ENCODE assay signal across 14 cellular contexts in the genomic region with DNA sequence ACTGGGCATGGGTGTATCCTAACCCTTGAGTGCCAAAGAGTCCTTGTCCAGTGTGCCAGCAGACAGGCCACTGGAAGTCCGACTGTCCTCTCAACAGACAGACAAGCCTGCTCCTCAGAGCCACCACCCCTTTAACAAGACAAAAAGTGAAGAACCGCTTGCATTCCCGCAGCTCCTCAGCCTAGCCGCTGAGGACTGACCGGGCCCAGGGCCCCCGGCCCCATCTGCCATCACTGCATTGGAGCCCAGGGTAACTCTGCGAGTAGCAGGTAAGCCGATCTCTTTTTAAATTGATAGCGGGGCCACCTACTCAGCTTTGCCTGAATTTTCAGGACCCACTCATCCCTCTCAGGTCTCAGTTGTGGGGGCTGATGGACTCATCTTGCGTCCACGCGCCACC.
"Had no signal": no experiment of that assay in that cellular context is flagged by ENCODE, and none has a peak within 500 bp of the region (broad histone marks: within the 10 kb centered on the region; RNA-seq: fewer than 3 reads in every experiment).

No MANE protein-coding gene starts in this region.

- H3K27me3 Mint-ChIP-seq: activated naive CD8-positive, alpha-beta T cell treated with anti-CD3 and anti-CD28 coated beads, Interleukin-2, amount 10 ng/mL, durations not matched to agents 7 days and 5 days; stimulated activated memory B cell treated with anti-CD40 and anti-IgM and Interleukin-4, amounts not matched to agents 10 μg/mL and 1 μg/mL and 100 μg/mL, for 72 hours had no signal

- H3K27me3 ChIP-seq: hepatocyte, left lung, right lobe of liver, stomach, suprapubic skin, transverse colon had no signal

- H3K4me3 ChIP-seq: hepatocyte, left lung, right lobe of liver, smooth muscle cell, stomach, suprapubic skin, transverse colon had no signal

- H3K27ac Mint-ChIP-seq: activated naive CD8-positive, alpha-beta T cell treated with anti-CD3 and anti-CD28 coated beads, Interleukin-2, amount 10 ng/mL, durations not matched to agents 7 days and 5 days; activated T-helper 2 cell treated with anti-CD3 and anti-CD28 coated beads, Interferon-gamma antibody, Interleukin-2, Interleukin-4, amounts not matched to agents 10 μg/mL and 5 μg/mL and 100 μg/mL, durations not matched to agents 14 hours and 24 hours and 36 hours; dendritic cell treated with granulocyte-macrophage colony-stimulating factor and Interleukin-4, amounts not matched to agents 40 ng/mL and 50 ng/mL, for 4 days; immature natural killer cell; nephron; stimulated activated memory B cell treated with anti-CD40 and anti-IgM and Interleukin-4, amounts not matched to agents 10 μg/mL and 1 μg/mL and 100 μg/mL, for 72 hours had no signal

- H3K9me3 Mint-ChIP-seq: activated naive CD8-positive, alpha-beta T cell treated with anti-CD3 and anti-CD28 coated beads, Interleukin-2, amount 10 ng/mL, durations not matched to agents 7 days and 5 days; activated T-cell treated with anti-CD3 and anti-CD28 coated beads, Interleukin-2, amount 50 U/mL, for 4 hours; activated T-helper 2 cell treated with anti-CD3 and anti-CD28 coated beads, Interferon-gamma antibody, Interleukin-2, Interleukin-4, amounts not matched to agents 10 μg/mL and 5 μg/mL and 100 μg/mL, durations not matched to agents 14 hours and 24 hours and 36 hours; dendritic cell treated with granulocyte-macrophage colony-stimulating factor and Interleukin-4, amounts not matched to agents 40 ng/mL and 50 ng/mL, for 4 days; immature natural killer cell; nephron; stimulated activated memory B cell treated with anti-CD40 and anti-IgM and Interleukin-4, amounts not matched to agents 10 μg/mL and 1 μg/mL and 100 μg/mL, for 72 hours had no signal

- H3K36me3 Mint-ChIP-seq: activated naive CD8-positive, alpha-beta T cell treated with anti-CD3 and anti-CD28 coated beads, Interleukin-2, amount 10 ng/mL, durations not matched to agents 7 days and 5 days; immature natural killer cell; stimulated activated memory B cell treated with anti-CD40 and anti-IgM and Interleukin-4, amounts not matched to agents 10 μg/mL and 1 μg/mL and 100 μg/mL, for 72 hours had no signal

- H3K9me3 ChIP-seq: left lung, right lobe of liver, stomach, suprapubic skin, transverse colon had no signal

- H3K4me2 ChIP-seq: hepatocyte, smooth muscle cell had no signal

- H3K27ac ChIP-seq: hepatocyte, left lung, right lobe of liver, suprapubic skin, transverse colon had no signal

- H3K4me3 Mint-ChIP-seq: activated naive CD8-positive, alpha-beta T cell treated with anti-CD3 and anti-CD28 coated beads, Interleukin-2, amount 10 ng/mL, durations not matched to agents 7 days and 5 days; activated T-cell treated with anti-CD3 and anti-CD28 coated beads, Interleukin-2, amount 50 U/mL, for 4 hours; dendritic cell treated with granulocyte-macrophage colony-stimulating factor and Interleukin-4, amounts not matched to agents 40 ng/mL and 50 ng/mL, for 4 days; immature natural killer cell; nephron; stimulated activated memory B cell treated with anti-CD40 and anti-IgM and Interleukin-4, amounts not matched to agents 10 μg/mL and 1 μg/mL and 100 μg/mL, for 72 hours had no signal

- H3K4me1 ChIP-seq: left lung, right lobe of liver, suprapubic skin had no signal

- H3K4me1 Mint-ChIP-seq: activated naive CD8-positive, alpha-beta T cell treated with anti-CD3 and anti-CD28 coated beads, Interleukin-2, amount 10 ng/mL, durations not matched to agents 7 days and 5 days; immature natural killer cell; nephron; stimulated activated memory B cell treated with anti-CD40 and anti-IgM and Interleukin-4, amounts not matched to agents 10 μg/mL and 1 μg/mL and 100 μg/mL, for 72 hours had no signal

- H3K36me3 ChIP-seq: right lobe of liver, transverse colon had no signal

- H3K79me2 ChIP-seq: hepatocyte had no signal
